ENCODE assay signal across 24 cellular contexts in genomic region chrX:95884196-95884595, GRCh38.
A peak's percentile ranks its signal among the peaks of the same experiment; 100 is the strongest.
DNase-seq lines count a peak whose midpoint lies in the region; ATAC-seq, FAIRE-seq and TF ChIP-seq lines count a peak whose summit lies in the region.
"Had no signal": no experiment of that assay in that cellular context is flagged by ENCODE, and none has a peak within 500 bp of the region (broad histone marks: within the 10 kb centered on the region; RNA-seq: fewer than 3 reads in every experiment).

No MANE protein-coding gene starts in this region.

- H3K4me3 Mint-ChIP-seq in progenitor cell of endocrine pancreas (ENCODE audit: low read depth): no peak overlapping the region
- H3K4me3 Mint-ChIP-seq: activated naive CD8-positive, alpha-beta T cell treated with anti-CD3 and anti-CD28 coated beads, Interleukin-2, amount 50 U/mL, for 24 hours; T-helper 2 cell treated with Interferon-gamma antibody and Interleukin-4, amounts not matched to agents 5 μg/mL and 100 μg/mL, for 36 hours had no signal

- H3K27ac Mint-ChIP-seq in progenitor cell of endocrine pancreas: no peak overlapping the region
- H3K27ac Mint-ChIP-seq: activated naive CD8-positive, alpha-beta T cell treated with anti-CD3 and anti-CD28 coated beads, Interleukin-2, amount 50 U/mL, for 24 hours; T-helper 2 cell treated with Interferon-gamma antibody and Interleukin-4, amounts not matched to agents 5 μg/mL and 100 μg/mL, for 36 hours had no signal

- intact Hi-C loops in Right ventricle myocardium superior (cut with DNase I): no loop called here
- intact Hi-C loops in heart left ventricle (cut with DNase I): no loop called here
- intact Hi-C loops in kidney (cut with DNase I): no loop called here

- H3K36me3 Mint-ChIP-seq in progenitor cell of endocrine pancreas (ENCODE audit: insufficient read depth): no peaks in the 10 kb centered on the region

- no peak overlapping the region for H3K9ac ChIP-seq in kidney (ENCODE audit: low read length in 2 of 2)
- H3K9ac ChIP-seq: BLaER1 treated with 17β-estradiol and CSF1 and Interleukin-3, amounts not matched to agents 10 nM and 100 nM; SK-N-SH had no signal

- H3K4me3 ChIP-seq in heart left ventricle: no peak overlapping the region
- H3K4me3 ChIP-seq in cardiac fibroblast (replicated peaks in 1 of 2; ENCODE audit: low read depth in 2 of 2, low read length in 2 of 2): no peak overlapping the region
- no peak overlapping the region for H3K4me3 ChIP-seq in kidney (ENCODE audit: low read length in 2 of 2)
- H3K4me3 ChIP-seq in suprapubic skin: no peak overlapping the region
- H3K4me3 ChIP-seq: BLaER1 treated with 17β-estradiol and CSF1 and Interleukin-3, amounts not matched to agents 10 nM and 100 nM; breast epithelium; lung had no signal

- peak; percentile 55 for FAIRE-seq in kidney (lab: Jason Lieb, UNC)
- FAIRE-seq: frontal cortex, H54, islet of Langerhans, urothelium cell line had no signal

- no peaks in the 10 kb centered on the region for H3K4me1 Mint-ChIP-seq in progenitor cell of endocrine pancreas (ENCODE audit: low read depth)
- H3K4me1 Mint-ChIP-seq: activated naive CD8-positive, alpha-beta T cell treated with anti-CD3 and anti-CD28 coated beads, Interleukin-2, amount 50 U/mL, for 24 hours had no signal

- no peak for DNase-seq in Right ventricle myocardium superior
- DNase-seq in heart left ventricle: no peak
- DNase-seq in cardiac fibroblast (ENCODE audit: low read depth in 2 of 2): peak; percentile 22 to 58
- DNase-seq in kidney: no peak
- no peak for DNase-seq in suprapubic skin (ENCODE audit: low spot score in 2 of 2)
- no peak for DNase-seq in progenitor cell of endocrine pancreas (ENCODE audit: low spot score, unreplicated experiment)
- DNase-seq: ACHN; activated gamma-delta T cell; activated naive CD8-positive, alpha-beta T cell treated with anti-CD3 and anti-CD28 coated beads, Interleukin-2, amount 50 U/mL, for 24 hours; Calu3; NCI-H524 treated with DMSO at 0.1 percent for 48 hours; SK-N-SH had no signal

- no peaks in the 10 kb centered on the region for H3K27me3 Mint-ChIP-seq in progenitor cell of endocrine pancreas
- H3K27me3 Mint-ChIP-seq: activated naive CD8-positive, alpha-beta T cell treated with anti-CD3 and anti-CD28 coated beads, Interleukin-2, amount 50 U/mL, for 24 hours had no signal

- H3K9me3 ChIP-seq in heart left ventricle (no peaks in the 10 kb centered on the region), kidney (ENCODE audit: control insufficient read depth in 1 of 2, low read length in 2 of 2) (no peaks in the 10 kb centered on the region), suprapubic skin (no peaks in the 10 kb centered on the region)
- H3K9me3 ChIP-seq: BLaER1 treated with 17β-estradiol and CSF1 and Interleukin-3, amounts not matched to agents 10 nM and 100 nM; breast epithelium; neutrophil; SK-N-SH had no signal

- H3K4me1 ChIP-seq in heart left ventricle (peaks cover 0 to 6% (median 0%) of the 10 kb centered on the region in 12 donors), kidney (ENCODE audit: control insufficient read depth in 1 of 2, insufficient read depth in 1 of 2, low read depth in 1 of 2, low read length in 2 of 2) (no peaks in the 10 kb centered on the region), suprapubic skin (no peaks in the 10 kb centered on the region)
- H3K4me1 ChIP-seq: BLaER1 treated with 17β-estradiol and CSF1 and Interleukin-3, amounts not matched to agents 10 nM and 100 nM; breast epithelium had no signal

- ATAC-seq in Right ventricle myocardium superior (ENCODE audit: poor library complexity) (peak; percentile 57), heart left ventricle (no peak), GM18867 (IDR thresholded peaks at IDR 0.05; ENCODE audit: unreplicated experiment) (no peak), HG02759 (IDR thresholded peaks at IDR 0.05; ENCODE audit: unreplicated experiment) (no peak)
- ATAC-seq: activated naive CD8-positive, alpha-beta T cell treated with anti-CD3 and anti-CD28 coated beads, Interleukin-2, amount 50 U/mL, for 24 hours had no signal

- no peaks in the 10 kb centered on the region for H3K36me3 ChIP-seq in heart left ventricle
- no peaks in the 10 kb centered on the region for H3K36me3 ChIP-seq in kidney (ENCODE audit: control insufficient read depth in 1 of 2, insufficient read depth in 2 of 2, low read length in 2 of 2)
- no peaks in the 10 kb centered on the region for H3K36me3 ChIP-seq in suprapubic skin
- H3K36me3 ChIP-seq: BLaER1 treated with 17β-estradiol and CSF1 and Interleukin-3, amounts not matched to agents 10 nM and 100 nM; breast epithelium; neutrophil had no signal

- WGBS in heart left ventricle, 4 donors: 35 to 61% (median 51%) methylated on average over 2 of the region's 2 CpGs
- WGBS in suprapubic skin: 55% methylated on average over 2 of the region's 2 CpGs

- TF ChIP-seq POLR2A in heart left ventricle (IDR thresholded peaks at IDR 0.05) (no peak), suprapubic skin (IDR thresholded peaks at IDR 0.05) (no peak)

- no peak for TF ChIP-seq CTCF in heart left ventricle (IDR thresholded peaks at IDR 0.05)
- TF ChIP-seq CTCF in cardiac fibroblast (IDR thresholded peaks at IDR 0.05; ENCODE audit: low read depth, low read length): no peak
- TF ChIP-seq CTCF in kidney (IDR thresholded peaks at IDR 0.05; ENCODE audit: borderline replicate concordance, extremely low read depth, insufficient read depth): no peak
- no peak for TF ChIP-seq CTCF in suprapubic skin (IDR thresholded peaks at IDR 0.05)
- no peak for TF ChIP-seq CTCF in progenitor cell of endocrine pancreas (IDR thresholded peaks at IDR 0.05; ENCODE audit: unreplicated experiment)

- H3K27me3 ChIP-seq in heart left ventricle (no peaks in the 10 kb centered on the region), suprapubic skin (no peaks in the 10 kb centered on the region)
- H3K27me3 ChIP-seq: breast epithelium, neutrophil had no signal

- TF ChIP-seq EP300 in suprapubic skin (IDR thresholded peaks at IDR 0.05): no peak

- no peaks in the 10 kb centered on the region for H3K9me3 Mint-ChIP-seq in progenitor cell of endocrine pancreas (ENCODE audit: low read depth)
- H3K9me3 Mint-ChIP-seq: activated naive CD8-positive, alpha-beta T cell treated with anti-CD3 and anti-CD28 coated beads, Interleukin-2, amount 50 U/mL, for 24 hours; T-helper 2 cell treated with Interferon-gamma antibody and Interleukin-4, amounts not matched to agents 5 μg/mL and 100 μg/mL, for 36 hours had no signal

- H3K27ac ChIP-seq in heart left ventricle (no peak overlapping the region), kidney (ENCODE audit: low read depth in 2 of 2, low read length in 2 of 2) (no peak overlapping the region), suprapubic skin (peak overlapping the region; percentile 14)
- H3K27ac ChIP-seq: BLaER1 treated with 17β-estradiol and CSF1 and Interleukin-3, amounts not matched to agents 10 nM and 100 nM; breast epithelium; HL-60; neutrophil had no signal

Comparison
In these comparisons a context has a peak if more than half of its experiments do, and no peak if none do; other contexts are left out.
1. DNase-seq: peak in cardiac fibroblast (2 of 2); none in Right ventricle myocardium superior (single experiment), heart left ventricle (0 of 5), kidney (single experiment), suprapubic skin (0 of 2) and progenitor cell of endocrine pancreas (single experiment).